Comparison of ENCODE assay signal across 7 cellular contexts in genomic region chr2:205297846-205298245, GRCh38.
"Had no signal": no experiment of that assay in that cellular context is flagged by ENCODE, and none has a peak within 500 bp of the region (broad histone marks: within the 10 kb centered on the region; RNA-seq: fewer than 3 reads in every experiment).

No MANE protein-coding gene starts in this region.

- H3K9me3 Mint-ChIP-seq: H9, IgD-negative memory B cell had no signal

- H3K4me1 Mint-ChIP-seq: IgD-negative memory B cell had no signal

- H3K27ac Mint-ChIP-seq: IgD-negative memory B cell had no signal

- H3K4me3 Mint-ChIP-seq: H9 had no signal

- H3K27me3 Mint-ChIP-seq: IgD-negative memory B cell had no signal

- FAIRE-seq: HTR-8/SVneo had no signal

- H3K27ac ChIP-seq: KMS-11 had no signal

- DNase-seq: GOT3, H9, HCEC 1CT, KBM-7 had no signal

- H3K4me2 ChIP-seq: KMS-11 had no signal

- H3K9ac ChIP-seq: KMS-11 had no signal

- H3K36me3 Mint-ChIP-seq: IgD-negative memory B cell had no signal
